9 cellular contexts compared by ENCODE assay signal in the genomic region with DNA sequence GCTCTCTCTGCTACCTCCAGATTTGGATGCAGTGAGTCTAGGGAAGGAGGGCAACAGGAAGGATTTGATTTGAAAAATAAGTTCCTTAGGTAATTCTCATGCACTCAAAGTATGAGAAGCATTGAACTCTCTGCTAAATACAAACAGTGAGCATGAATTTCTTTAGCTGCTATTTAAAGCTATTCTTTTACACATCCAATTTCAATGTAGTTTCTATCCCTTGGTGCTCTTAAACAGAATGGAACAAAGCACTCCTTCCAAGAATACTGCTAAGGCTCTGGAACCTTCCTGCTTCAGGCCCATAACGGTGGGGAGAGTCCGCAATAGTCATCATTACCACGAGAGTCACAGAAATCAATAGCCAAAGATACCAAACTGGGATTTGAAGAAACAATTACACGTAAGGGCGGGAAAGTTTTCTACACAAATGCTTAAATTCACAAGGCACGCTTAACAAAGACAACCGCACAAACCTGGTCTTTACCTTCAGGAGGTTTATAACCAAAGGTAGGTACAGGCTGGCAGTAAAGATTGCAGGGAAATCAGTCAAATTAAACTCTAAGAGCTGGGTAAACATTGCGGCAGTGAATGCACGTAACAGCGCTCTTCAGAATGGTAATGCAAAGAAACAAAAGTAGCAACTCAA.
A peak's percentile ranks its signal among the peaks of the same experiment; 100 is the strongest.
DNase-seq lines count a peak whose midpoint lies in the region; ATAC-seq and TF ChIP-seq lines count a peak whose summit lies in the region.
"Had no signal": no experiment of that assay in that cellular context is flagged by ENCODE, and none has a peak within 500 bp of the region (broad histone marks: within the 10 kb centered on the region; RNA-seq: fewer than 3 reads in every experiment).

No MANE protein-coding gene starts in this region.

- no peak for ATAC-seq in heart right ventricle
- no peak for ATAC-seq in left lobe of liver
- no peak for ATAC-seq in HG03135 (IDR thresholded peaks at IDR 0.05; ENCODE audit: unreplicated experiment)

- H3K4me1 ChIP-seq in heart right ventricle = peaks cover 0 to 72% (median 52%) of the 10 kb centered on the region in 9 donors
- peaks cover 13% of the 10 kb centered on the region for H3K4me1 ChIP-seq in mononuclear cell (ENCODE audit: insufficient read depth, low read length)
- peaks cover 0 to 4% of the 10 kb centered on the region in 2 donors for H3K4me1 ChIP-seq in uterus

- TF ChIP-seq POLR2A in uterus (IDR thresholded peaks at IDR 0.05) = no peak

- H3K4me3 ChIP-seq in heart right ventricle = peak overlapping the region in 9 of 10 donors; percentile 50 to 68 (median 62)
- peak overlapping the region; percentile 56 for H3K4me3 ChIP-seq in astrocyte of the cerebellum (ENCODE audit: low read depth, low read length)
- peak overlapping the region; percentile 1 for H3K4me3 ChIP-seq in mononuclear cell (ENCODE audit: low read length)
- peak overlapping the region in 1 of 2 donors; percentile 51 for H3K4me3 ChIP-seq in uterus
- H3K4me3 ChIP-seq: SJSA1 had no signal

- no peaks in the 10 kb centered on the region for H3K9me3 ChIP-seq in heart right ventricle
- no peaks in the 10 kb centered on the region for H3K9me3 ChIP-seq in mononuclear cell (ENCODE audit: low read depth, low read length)
- H3K9me3 ChIP-seq in uterus = no peaks in the 10 kb centered on the region
- H3K9me3 ChIP-seq: SJSA1 had no signal

- in situ Hi-C loops in astrocyte of the cerebellum (cut with HindIII; ENCODE audit: low sequenced_read_pairs) = loop anchor here (25.0 kb wide), 1 partner anchor 191 kb away; no protein-coding TSS in a partner anchor

- H3K27me3 ChIP-seq in heart right ventricle (no peaks in the 10 kb centered on the region), mononuclear cell (ENCODE audit: insufficient read depth, low read length) (no peaks in the 10 kb centered on the region), uterus (no peaks in the 10 kb centered on the region)
- H3K27me3 ChIP-seq: SJSA1 had no signal

- intact Hi-C loops in heart right ventricle (cut with DNase I) (loop anchor here in 2 of 10 donors (2.0 to 5.0 kb wide), 2 partner anchors 114 to 204 kb away; no protein-coding TSS in a partner anchor), cardiac septum (cut with DNase I) (loop anchor here (5.0 kb wide), 1 partner anchor 291 kb away; the partner anchor contains the start of gene TIGD2), uterus (cut with DNase I; ENCODE audit: low total_unique reads) (loop anchor here (10.0 kb wide), 1 partner anchor 194 kb away; no protein-coding TSS in a partner anchor)

- TF ChIP-seq CTCF in heart right ventricle (IDR thresholded peaks at IDR 0.05) (no peak), astrocyte of the cerebellum (IDR thresholded peaks at IDR 0.05; ENCODE audit: low read depth, low read length, missing control alignments) (no peak), uterus (IDR thresholded peaks at IDR 0.05) (no peak)

- H3K36me3 ChIP-seq in heart right ventricle (no peaks in the 10 kb centered on the region), uterus (no peaks in the 10 kb centered on the region)
- H3K36me3 ChIP-seq: SJSA1 had no signal

- 69 to 73% methylated on average over 10 of the region's 10 CpGs for WGBS in heart right ventricle, 2 donors

- H3K27ac ChIP-seq in heart right ventricle (peak overlapping the region in 6 of 10 donors; percentile 81 to 88 (median 86)), uterus (peak overlapping the region; percentile 34 to 95)
- H3K27ac ChIP-seq: SJSA1 had no signal

- DNase-seq in heart right ventricle = no peak
- no peak for DNase-seq in cardiac septum (ENCODE audit: low spot score)
- no peak for DNase-seq in astrocyte of the cerebellum (ENCODE audit: low read depth)
- no peak for DNase-seq in uterus
- DNase-seq in left lobe of liver (ENCODE audit: low spot score) = no peak
- no peak for DNase-seq in dermis blood vessel endothelial cell
